In genomic region chr11:126115253-126115540, GRCh38 we compare ENCODE assay signal across 9 cellular contexts. TPM values are rescaled to one million over a fixed set of nuclear protein-coding genes. Genes with fewer than 3 reads are reported as not detected.
A peak's percentile ranks its signal among the peaks of the same experiment; 100 is the strongest.
DNase-seq lines count a peak whose midpoint lies in the region; ATAC-seq and TF ChIP-seq lines count a peak whose summit lies in the region.
"Had no signal": no experiment of that assay in that cellular context is flagged by ENCODE, and none has a peak within 500 bp of the region (broad histone marks: within the 10 kb centered on the region; RNA-seq: fewer than 3 reads in every experiment).

No MANE protein-coding gene starts in this region.

- no peak overlapping the region for H3K4me3 Mint-ChIP-seq in Caco-2 (ENCODE audit: unreplicated experiment)
- H3K4me3 Mint-ChIP-seq: WTC11 had no signal

- H2AFZ ChIP-seq in neuronal stem cell (ENCODE audit: low read length) = no peak overlapping the region

- peaks cover 10% of the 10 kb centered on the region for H3K4me1 Mint-ChIP-seq in Caco-2 (ENCODE audit: low read depth, unreplicated experiment)

- H3K9me3 ChIP-seq in Caco-2 (no peaks in the 10 kb centered on the region), duodenal mucosa (ENCODE audit: control insufficient read depth in 1 of 2, low read length in 2 of 2) (no peaks in the 10 kb centered on the region), neuronal stem cell (replicated peaks in 1 of 2; ENCODE audit: control insufficient read depth in 2 of 2, insufficient read depth in 1 of 2, low read depth in 1 of 2, low read length in 2 of 2) (no peaks in the 10 kb centered on the region)

- H3K27me3 Mint-ChIP-seq in Caco-2 (ENCODE audit: insufficient read depth, unreplicated experiment) = no peaks in the 10 kb centered on the region

- H3K4me3 ChIP-seq in Caco-2 (ENCODE audit: low read depth, low read length) (no peak overlapping the region), duodenal mucosa (ENCODE audit: low read depth in 1 of 2, low read length in 2 of 2) (no peak overlapping the region), neuronal stem cell (ENCODE audit: low read length in 2 of 2) (no peak overlapping the region)

- H3K4ac ChIP-seq in neuronal stem cell (ENCODE audit: low read length) = no peak overlapping the region

- no peaks in the 10 kb centered on the region for H3K9me3 Mint-ChIP-seq in Caco-2 (ENCODE audit: unreplicated experiment)
- H3K9me3 Mint-ChIP-seq: WTC11 had no signal

- H3K27ac ChIP-seq in duodenal mucosa (ENCODE audit: low read depth, low read length) = no peak overlapping the region
- no peak overlapping the region for H3K27ac ChIP-seq in neuronal stem cell (replicated peaks; ENCODE audit: low read length)

- peak overlapping the region; percentile 60 for H3K18ac ChIP-seq in neuronal stem cell (ENCODE audit: low read length)

- H3K27ac Mint-ChIP-seq in Caco-2 (ENCODE audit: unreplicated experiment) = peak overlapping the region; percentile 54

- intact Hi-C loops in Caco-2 (cut with micrococcal nuclease; ENCODE audit: unreplicated experiment) = no loop called here

- no peak for ATAC-seq in GM19467 (IDR thresholded peaks at IDR 0.05; ENCODE audit: unreplicated experiment)
- no peak for ATAC-seq in GM18519 (IDR thresholded peaks at IDR 0.05; ENCODE audit: low FRiP score, unreplicated experiment)

- H2BK5ac ChIP-seq in neuronal stem cell (ENCODE audit: low read length) = peak overlapping the region; percentile 1

- no peak overlapping the region for H4K91ac ChIP-seq in neuronal stem cell (ENCODE audit: low read depth, low read length, poor library complexity)

- no peaks in the 10 kb centered on the region for H3K79me1 ChIP-seq in neuronal stem cell (ENCODE audit: low read depth, low read length)

- H3K4me1 ChIP-seq in Caco-2 (no peaks in the 10 kb centered on the region; the same call in 1 of the 2 replicates), duodenal mucosa (ENCODE audit: control insufficient read depth in 1 of 2, insufficient read depth in 2 of 2, low read length in 2 of 2) (peaks cover 33 to 39% of the 10 kb centered on the region in 2 donors), neuronal stem cell (ENCODE audit: control insufficient read depth in 2 of 2, insufficient read depth in 1 of 2, low read depth in 1 of 2, low read length in 2 of 2) (peaks cover 4% of the 10 kb centered on the region in 2 donors)

- BruUV-seq in Caco-2 (replicated peaks; lab: Mats Ljungman, UMichigan) = no TSS peak

- no peaks in the 10 kb centered on the region for H3K36me3 Mint-ChIP-seq in Caco-2 (ENCODE audit: insufficient read depth, unreplicated experiment)
- H3K36me3 Mint-ChIP-seq: WTC11 had no signal

- no peak overlapping the region for H3K23ac ChIP-seq in neuronal stem cell (ENCODE audit: low read depth, low read length, poor library complexity)

- H3K36me3 ChIP-seq in Caco-2 (ENCODE audit: control insufficient read depth, insufficient read depth, low read length) = no peaks in the 10 kb centered on the region
- no peaks in the 10 kb centered on the region for H3K36me3 ChIP-seq in duodenal mucosa (ENCODE audit: control insufficient read depth in 1 of 2, insufficient read depth in 2 of 2, low read length in 2 of 2)
- no peaks in the 10 kb centered on the region for H3K36me3 ChIP-seq in neuronal stem cell (replicated peaks in 1 of 2; ENCODE audit: control insufficient read depth in 2 of 2, insufficient read depth in 2 of 2, low read length in 2 of 2)

- H2BK12ac ChIP-seq in neuronal stem cell (ENCODE audit: low read length) = no peak overlapping the region

- H3K4me2 ChIP-seq in neuronal stem cell (ENCODE audit: insufficient read depth, low read length, poor library complexity, severe bottlenecking) = no peak overlapping the region

- peak overlapping the region; percentile 12 for H2AK5ac ChIP-seq in neuronal stem cell (ENCODE audit: low read depth, low read length)

- no peak for TF ChIP-seq CTCF in Caco-2 (IDR thresholded peaks at IDR 0.05; ENCODE audit: insufficient read depth in 1 of 2, low read depth in 1 of 2, low read length in 1 of 2, severe bottlenecking in 1 of 2, unreplicated experiment in 1 of 2)

- no peak overlapping the region for H2BK120ac ChIP-seq in neuronal stem cell (ENCODE audit: low read depth, low read length)

- DNase-seq in Caco-2 = no peak
- peak; percentile 94 to 96 for DNase-seq in NCI-H2081 (lab: John Stamatoyannopoulos, UW)
- DNase-seq in neuronal stem cell (ENCODE audit: low spot score) = no peak
- DNase-seq in CD1c-positive myeloid dendritic cell (ENCODE audit: extremely low spot score) = no peak
- DNase-seq in HCEC 1CT = no peak

- H3K27me3 ChIP-seq in Caco-2 (replicated peaks; ENCODE audit: control insufficient read depth, insufficient read depth, low read length) (no peaks in the 10 kb centered on the region), duodenal mucosa (ENCODE audit: control insufficient read depth in 1 of 2, insufficient read depth in 2 of 2, low read length in 2 of 2) (no peaks in the 10 kb centered on the region), neuronal stem cell (ENCODE audit: control insufficient read depth in 3 of 3, insufficient read depth in 3 of 3, low read depth in 1 of 3, low read length in 3 of 3) (peaks cover 0 to 93% (median 0%) of the 10 kb centered on the region in 3 experiments)

- no CpG with 5 or more reads among the region's 2 CpGs for WGBS in neuronal stem cell (ENCODE audit: extremely low coverage in 2 of 2, insufficient read length in 2 of 2, insufficient replicate concordance in 1 of 2), 2 donors

- CTCF ChIA-PET in Caco-2 (lab: Charles Lee) = no interaction called here

- POLR2A ChIA-PET in Caco-2 (lab: Charles Lee) = no interaction called here

- H3K9ac ChIP-seq in duodenal mucosa (ENCODE audit: low read depth in 1 of 2, low read length in 2 of 2) (peak overlapping the region; percentile 42 to 43), neuronal stem cell (ENCODE audit: low read depth, low read length, poor library complexity) (no peak overlapping the region)

- no peak overlapping the region for H2BK15ac ChIP-seq in neuronal stem cell (ENCODE audit: low read length)

- no peak overlapping the region for H4K8ac ChIP-seq in neuronal stem cell (ENCODE audit: low read depth, low read length)

- H3K14ac ChIP-seq in neuronal stem cell (ENCODE audit: low read length) = no peak overlapping the region

RNA-seq across cellular contexts. Expression of gene CDON, which starts 52.5 kb away (rescaled TPM):
- 5.7 and 6.8 TPM in 2 replicates for total RNA-seq in Caco-2 (2022)
- 39.7 TPM for polyA plus RNA-seq in neuronal stem cell (2013, experiment 1 of 2)
- polyA plus RNA-seq in neuronal stem cell (2013, experiment 2 of 2) = 38.5 TPM

Comparison
In these comparisons a context has a peak if more than half of its experiments do, and no peak if none do; other contexts are left out.
1. DNase-seq: peak in NCI-H2081 (2 of 2); none in Caco-2 (0 of 2), neuronal stem cell (single experiment), CD1c-positive myeloid dendritic cell (single experiment) and HCEC 1CT (single experiment).